10 cellular contexts compared by ENCODE assay signal in the genomic region with DNA sequence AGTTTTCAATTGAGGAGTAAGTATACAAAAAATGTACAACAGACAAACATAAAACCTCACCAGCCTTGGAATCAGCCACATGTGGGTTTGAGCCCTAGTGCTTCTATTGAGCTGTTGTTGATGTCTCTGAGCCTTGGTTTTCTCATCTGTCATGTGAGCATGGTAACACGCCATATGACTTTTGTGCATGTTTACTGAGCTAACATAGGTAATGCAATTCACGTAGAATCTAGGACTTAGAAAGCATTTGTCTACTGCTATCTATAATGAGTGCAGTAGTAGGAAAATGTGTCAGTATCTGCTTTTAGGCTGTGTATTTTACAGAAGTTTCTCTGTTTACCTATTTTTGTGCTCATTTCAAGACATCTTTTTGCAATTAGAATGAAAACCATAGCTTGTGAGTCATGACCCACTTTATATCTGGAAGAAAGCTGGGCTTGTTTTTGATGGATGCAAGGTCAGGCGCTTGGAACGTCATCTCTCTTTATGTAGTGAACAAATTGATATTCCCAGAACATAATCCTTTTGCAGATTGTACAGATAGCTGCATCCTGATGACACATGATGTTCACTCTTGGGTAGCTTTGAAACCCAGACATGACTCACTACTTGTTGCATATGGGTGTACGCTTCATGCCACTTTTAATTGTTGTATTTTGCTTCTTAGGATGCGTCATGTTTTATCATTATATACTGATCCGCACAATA.
DNase-seq lines count a peak whose midpoint lies in the region; ATAC-seq, FAIRE-seq and TF ChIP-seq lines count a peak whose summit lies in the region.
"Had no signal": no experiment of that assay in that cellular context is flagged by ENCODE, and none has a peak within 500 bp of the region (broad histone marks: within the 10 kb centered on the region; RNA-seq: fewer than 3 reads in every experiment).

No MANE protein-coding gene starts in this region.

- DNase-seq in AG04449 (ENCODE audit: low read depth, low spot score) (peak; percentile 75), GM12891 (ENCODE audit: insufficient read length, low spot score) (no peak), amniotic epithelial cell (ENCODE audit: low read depth) (peak; percentile 99), neuronal stem cell (ENCODE audit: low spot score) (no peak)
- DNase-seq: lower lobe of right lung; stimulated activated CD4-positive, alpha-beta T cell treated with anti-CD3 and anti-CD28 coated beads, Interleukin-15, amount 100 ng/mL, for 24 hours had no signal

- H3K36me3 ChIP-seq in neuronal stem cell (replicated peaks in 1 of 2; ENCODE audit: control insufficient read depth in 2 of 2, insufficient read depth in 2 of 2, low read length in 2 of 2) = peaks cover 5 to 38% of the 10 kb centered on the region in 2 donors
- H3K36me3 ChIP-seq: lower lobe of right lung had no signal

- no peak overlapping the region for H3K18ac ChIP-seq in neuronal stem cell (ENCODE audit: low read length)

- H3K4me1 ChIP-seq in neuronal stem cell (ENCODE audit: control insufficient read depth in 2 of 2, insufficient read depth in 1 of 2, low read depth in 1 of 2, low read length in 2 of 2) = peaks cover 5 to 6% of the 10 kb centered on the region in 2 donors

- H3K9ac ChIP-seq in neuronal stem cell (ENCODE audit: low read depth, low read length, poor library complexity) = no peak overlapping the region

- peak; percentile 9 for FAIRE-seq in GM12891 (lab: Jason Lieb, UNC)

- no peak overlapping the region for H2BK5ac ChIP-seq in neuronal stem cell (ENCODE audit: low read length)

- no peak overlapping the region for H4K91ac ChIP-seq in neuronal stem cell (ENCODE audit: low read depth, low read length, poor library complexity)

- H3K14ac ChIP-seq in neuronal stem cell (ENCODE audit: low read length) = no peak overlapping the region

- no peak overlapping the region for H2BK12ac ChIP-seq in neuronal stem cell (ENCODE audit: low read length)

- no peak overlapping the region for H3K4me2 ChIP-seq in neuronal stem cell (ENCODE audit: insufficient read depth, low read length, poor library complexity, severe bottlenecking)

- H2AFZ ChIP-seq in neuronal stem cell (ENCODE audit: low read length) = no peak overlapping the region

- H2BK120ac ChIP-seq in neuronal stem cell (ENCODE audit: low read depth, low read length) = no peak overlapping the region

- H3K27me3 ChIP-seq in layer of hippocampus (ENCODE audit: control insufficient read depth, insufficient read depth, low read length) (no peaks in the 10 kb centered on the region), neuronal stem cell (ENCODE audit: control insufficient read depth in 3 of 3, insufficient read depth in 3 of 3, low read depth in 1 of 3, low read length in 3 of 3) (no peaks in the 10 kb centered on the region)

- no peak overlapping the region for H3K4ac ChIP-seq in neuronal stem cell (ENCODE audit: low read length)

- WGBS in neuronal stem cell (ENCODE audit: extremely low coverage in 2 of 2, insufficient read length in 2 of 2, insufficient replicate concordance in 1 of 2), 2 donors = no CpG with 5 or more reads among the region's 7 CpGs

- CTCF ChIA-PET in AG04449 (lab: Yijun Ruan, JAX) = interaction anchor here (1.1 to 2.5 kb wide), 4 partner anchors 8 to 114 kb away, joined by 3 to 15 read pairs (median 3); no protein-coding TSS in a partner anchor

- H3K27ac ChIP-seq in layer of hippocampus (ENCODE audit: low read depth, low read length) (peak overlapping the region; percentile 53), neuronal stem cell (replicated peaks; ENCODE audit: low read length) (no peak overlapping the region)
- H3K27ac ChIP-seq: lower lobe of right lung had no signal

- H2BK15ac ChIP-seq in neuronal stem cell (ENCODE audit: low read length) = no peak overlapping the region

- no peak overlapping the region for H3K4me3 ChIP-seq in AG04449 (ENCODE audit: low read depth, low read length)
- no peak overlapping the region for H3K4me3 ChIP-seq in neuronal stem cell (ENCODE audit: low read length in 2 of 2)
- H3K4me3 ChIP-seq: lower lobe of right lung had no signal

- no peak overlapping the region for H3K23ac ChIP-seq in neuronal stem cell (ENCODE audit: low read depth, low read length, poor library complexity)

- no peak for TF ChIP-seq CTCF in AG04449 (IDR thresholded peaks at IDR 0.05; ENCODE audit: insufficient read depth, low read length, missing control alignments)

- no peaks in the 10 kb centered on the region for H3K79me1 ChIP-seq in neuronal stem cell (ENCODE audit: low read depth, low read length)

- no peak overlapping the region for H4K8ac ChIP-seq in neuronal stem cell (ENCODE audit: low read depth, low read length)

- H2AK5ac ChIP-seq in neuronal stem cell (ENCODE audit: low read depth, low read length) = no peak overlapping the region

- peaks cover 0 to 8% of the 10 kb centered on the region in 2 donors for H3K9me3 ChIP-seq in neuronal stem cell (replicated peaks in 1 of 2; ENCODE audit: control insufficient read depth in 2 of 2, insufficient read depth in 1 of 2, low read depth in 1 of 2, low read length in 2 of 2)
- H3K9me3 ChIP-seq: lower lobe of right lung had no signal

- TF ChIP-seq POLR2A in GM12891 (IDR thresholded peaks at IDR 0.05; ENCODE audit: low read depth, low read length) = no peak

- POLR2A ChIA-PET in AG04449 (lab: Yijun Ruan, JAX) = interaction anchor here (0.9 kb wide), 1 partner anchor 9 kb away, joined by 3 read pairs; no protein-coding TSS in a partner anchor

- ATAC-seq in HG03460 (IDR thresholded peaks at IDR 0.05; ENCODE audit: unreplicated experiment) (no peak), GM21717 (IDR thresholded peaks at IDR 0.05; ENCODE audit: unreplicated experiment) (no peak), GM21367 (IDR thresholded peaks at IDR 0.05; ENCODE audit: unreplicated experiment) (no peak)
- ATAC-seq: lower lobe of right lung had no signal

TF ChIP-seq in GM12891, 5 proteins besides CTCF, POLR2A, EP300 and RAD21:
- no peak for TF ChIP-seq PAX5 (IDR thresholded peaks at IDR 0.05; ENCODE audit: insufficient read depth, low read length, severe bottlenecking)
- no peak for TF ChIP-seq POLR2AphosphoS5 (IDR thresholded peaks at IDR 0.05; ENCODE audit: low read depth, low read length)
- TF ChIP-seq POU2F2 (IDR thresholded peaks at IDR 0.05; ENCODE audit: low read depth, low read length) = no peak
- no peak for TF ChIP-seq TAF1 (IDR thresholded peaks at IDR 0.05; ENCODE audit: low read depth, low read length)
- TF ChIP-seq SPI1 (IDR thresholded peaks at IDR 0.05; ENCODE audit: low read depth, low read length) = no peak

Comparison
In these comparisons a context has a peak if more than half of its experiments do, and no peak if none do; other contexts are left out.
1. DNase-seq: peak in AG04449 (single experiment) and amniotic epithelial cell (single experiment); none in GM12891 (single experiment) and neuronal stem cell (single experiment).